Comparison of ENCODE assay signal across 2 cellular contexts in the genomic region with DNA sequence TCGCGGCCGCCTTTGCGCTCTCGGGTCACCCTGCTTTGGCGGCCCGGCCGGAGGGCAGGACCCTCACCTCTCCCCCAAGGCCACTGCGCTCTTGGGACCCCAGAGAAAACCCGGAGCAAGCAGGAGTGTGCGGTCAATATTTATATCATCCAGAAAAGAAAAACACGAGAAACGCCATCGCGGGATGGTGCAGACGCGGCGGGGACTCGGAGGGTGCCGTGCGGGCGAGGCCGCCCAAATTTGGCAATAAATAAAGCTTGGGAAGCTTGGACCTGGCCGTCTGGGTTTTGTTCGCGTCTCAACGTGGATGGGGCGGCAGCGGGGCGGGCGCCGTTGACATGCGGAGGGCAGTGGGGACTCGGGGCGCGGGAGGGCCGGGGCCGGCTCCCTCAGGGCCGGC.
TF ChIP-seq lines count a peak whose summit lies in the region.

No MANE protein-coding gene starts in this region.

TF ChIP-seq in HCT116, 20 proteins besides CTCF, POLR2A, EP300 and RAD21:
- TF ChIP-seq TCF7L2 (IDR thresholded peaks at IDR 0.05; ENCODE audit: borderline replicate concordance, extremely low read depth, insufficient read depth, insufficient read length) (no peak), POLR2AphosphoS5 (IDR thresholded peaks at IDR 0.05; ENCODE audit: low read depth, low read length) (no peak), CEBPB (IDR thresholded peaks at IDR 0.05; ENCODE audit: low read depth) (no peak), ZFX (IDR thresholded peaks at IDR 0.05) (no peak), ZNF274 (IDR thresholded peaks at IDR 0.05; ENCODE audit: low read depth, low read length) (no peak), SP1 (IDR thresholded peaks at IDR 0.05; ENCODE audit: low read depth) (no peak), SIN3A (IDR thresholded peaks at IDR 0.05; ENCODE audit: low read depth) (no peak), SRF (IDR thresholded peaks at IDR 0.05; ENCODE audit: low read depth) (no peak), FOSL1 (IDR thresholded peaks at IDR 0.05; ENCODE audit: low read depth) (no peak), JUND (IDR thresholded peaks at IDR 0.05) (no peak), ATF3 (IDR thresholded peaks at IDR 0.05) (no peak), ZBTB33 (IDR thresholded peaks at IDR 0.05; ENCODE audit: extremely low read depth, insufficient replicate concordance, low read length) (no peak), EZH2 (IDR thresholded peaks at IDR 0.05) (no peak), EGR1 (IDR thresholded peaks at IDR 0.05; ENCODE audit: low read depth) (no peak), EZH2phosphoT487 (IDR thresholded peaks at IDR 0.05; ENCODE audit: borderline replicate concordance) (no peak)
- TF ChIP-seq, protein P1, sequence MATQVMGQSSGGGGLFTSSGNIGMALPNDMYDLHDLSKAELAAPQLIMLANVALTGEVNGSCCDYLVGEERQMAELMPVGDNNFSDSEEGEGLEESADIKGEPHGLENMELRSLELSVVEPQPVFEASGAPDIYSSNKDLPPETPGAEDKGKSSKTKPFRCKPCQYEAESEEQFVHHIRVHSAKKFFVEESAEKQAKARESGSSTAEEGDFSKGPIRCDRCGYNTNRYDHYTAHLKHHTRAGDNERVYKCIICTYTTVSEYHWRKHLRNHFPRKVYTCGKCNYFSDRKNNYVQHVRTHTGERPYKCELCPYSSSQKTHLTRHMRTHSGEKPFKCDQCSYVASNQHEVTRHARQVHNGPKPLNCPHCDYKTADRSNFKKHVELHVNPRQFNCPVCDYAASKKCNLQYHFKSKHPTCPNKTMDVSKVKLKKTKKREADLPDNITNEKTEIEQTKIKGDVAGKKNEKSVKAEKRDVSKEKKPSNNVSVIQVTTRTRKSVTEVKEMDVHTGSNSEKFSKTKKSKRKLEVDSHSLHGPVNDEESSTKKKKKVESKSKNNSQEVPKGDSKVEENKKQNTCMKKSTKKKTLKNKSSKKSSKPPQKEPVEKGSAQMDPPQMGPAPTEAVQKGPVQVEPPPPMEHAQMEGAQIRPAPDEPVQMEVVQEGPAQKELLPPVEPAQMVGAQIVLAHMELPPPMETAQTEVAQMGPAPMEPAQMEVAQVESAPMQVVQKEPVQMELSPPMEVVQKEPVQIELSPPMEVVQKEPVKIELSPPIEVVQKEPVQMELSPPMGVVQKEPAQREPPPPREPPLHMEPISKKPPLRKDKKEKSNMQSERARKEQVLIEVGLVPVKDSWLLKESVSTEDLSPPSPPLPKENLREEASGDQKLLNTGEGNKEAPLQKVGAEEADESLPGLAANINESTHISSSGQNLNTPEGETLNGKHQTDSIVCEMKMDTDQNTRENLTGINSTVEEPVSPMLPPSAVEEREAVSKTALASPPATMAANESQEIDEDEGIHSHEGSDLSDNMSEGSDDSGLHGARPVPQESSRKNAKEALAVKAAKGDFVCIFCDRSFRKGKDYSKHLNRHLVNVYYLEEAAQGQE (IDR thresholded peaks at IDR 0.05; ENCODE audit: low read depth): no peak
- TF ChIP-seq, protein P2, sequence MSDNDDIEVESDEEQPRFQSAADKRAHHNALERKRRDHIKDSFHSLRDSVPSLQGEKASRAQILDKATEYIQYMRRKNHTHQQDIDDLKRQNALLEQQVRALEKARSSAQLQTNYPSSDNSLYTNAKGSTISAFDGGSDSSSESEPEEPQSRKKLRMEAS (IDR thresholded peaks at IDR 0.05): no peak

TF ChIP-seq in H1, 55 proteins besides CTCF, POLR2A, EP300 and RAD21:
- TF ChIP-seq GABPA (IDR thresholded peaks at IDR 0.05; ENCODE audit: borderline replicate concordance, insufficient read depth, low read length) (0 out of 2 replicates have a peak, but pooled peaks have one; percentile 10), SRF (IDR thresholded peaks at IDR 0.05; ENCODE audit: low read depth, low read length) (0 out of 2 replicates have a peak, but pooled peaks have one; percentile 21), TEAD4 (IDR thresholded peaks at IDR 0.05; ENCODE audit: low read depth, low read length) (no peak)
